1 cellular context compared by ENCODE assay signal in genomic region chr20:25051386-25052155, GRCh38.
TF ChIP-seq lines count a peak whose summit lies in the region.

No MANE protein-coding gene starts in this region.

TF ChIP-seq in GM23338, 12 proteins besides CTCF, POLR2A, EP300 and RAD21 (continued from another document):
- TF ChIP-seq ZNF462 (CRISPR knock-in tag; IDR thresholded peaks at IDR 0.05) = no peak
- TF ChIP-seq POLR2AphosphoS5 (IDR thresholded peaks at IDR 0.05; ENCODE audit: low read depth) = no peak
- TF ChIP-seq JUNB (IDR thresholded peaks at IDR 0.05; ENCODE audit: unreplicated experiment) = no peak
- no peak for TF ChIP-seq NANOG (IDR thresholded peaks at IDR 0.05; ENCODE audit: borderline replicate concordance)
- no peak for TF ChIP-seq ZNF331 (CRISPR knock-in tag; IDR thresholded peaks at IDR 0.05; ENCODE audit: low read depth)
- no peak for TF ChIP-seq EZH2 (IDR thresholded peaks at IDR 0.05; ENCODE audit: low read depth, unreplicated experiment)
- TF ChIP-seq ETS1 (IDR thresholded peaks at IDR 0.05) = no peak
- no peak for TF ChIP-seq CREB1 (CRISPR knock-in tag; IDR thresholded peaks at IDR 0.05; ENCODE audit: low read depth)
- TF ChIP-seq REST (IDR thresholded peaks at IDR 0.05; ENCODE audit: unreplicated experiment) = no peak
